25 cellular contexts compared by ENCODE assay signal in genomic region chr9:80873861-80874260, GRCh38.
DNase-seq lines count a peak whose midpoint lies in the region; ATAC-seq and TF ChIP-seq lines count a peak whose summit lies in the region.
"Had no signal": no experiment of that assay in that cellular context is flagged by ENCODE, and none has a peak within 500 bp of the region (broad histone marks: within the 10 kb centered on the region; RNA-seq: fewer than 3 reads in every experiment).

No MANE protein-coding gene starts in this region.

- H3K27ac ChIP-seq in heart right ventricle = no peak overlapping the region
- H3K27ac ChIP-seq: KMS-11, prostate gland had no signal

- intact Hi-C loops in heart right ventricle (cut with DNase I) = no loop called here

- no peaks in the 10 kb centered on the region for H3K27me3 ChIP-seq in heart right ventricle

- TF ChIP-seq CTCF in foreskin fibroblast (IDR thresholded peaks at IDR 0.05; ENCODE audit: low read depth, low read length) = no peak
- no peak for TF ChIP-seq CTCF in heart right ventricle (IDR thresholded peaks at IDR 0.05)

- WGBS in heart right ventricle, 2 donors = 61 to 63% methylated on average over 2 of the region's 2 CpGs

- ATAC-seq in SK-N-SH treated with all-trans-retinoic acid at 6 μM for 48 hours = no peak
- no peak for ATAC-seq in GM18873 (IDR thresholded peaks at IDR 0.05; ENCODE audit: low FRiP score, unreplicated experiment)
- ATAC-seq in heart right ventricle = no peak
- ATAC-seq: esophagus mucosa, Right ventricle myocardium inferior had no signal

- DNase-seq in A172 (ENCODE audit: low spot score) = peak; percentile 69
- DNase-seq in GM04503 (ENCODE audit: low read depth) = peak; percentile 18
- peak; percentile 68 to 80 for DNase-seq in foreskin fibroblast
- no peak for DNase-seq in NCI-H2107 (lab: John Stamatoyannopoulos, UW)
- DNase-seq in heart right ventricle = no peak
- no peak for DNase-seq in MV-4-11 (lab: John Stamatoyannopoulos, UW)
- DNase-seq: 8988T; activated CD4-positive, alpha-beta T cell treated with anti-CD3 and anti-CD28 coated beads, Interleukin-2, amount 50 U/mL, for 48 hours; activated naive CD4-positive, alpha-beta T cell treated with Interleukin-2 at 50 U/mL for 16 hours; activated T-cell treated with anti-CD3 and anti-CD28 coated beads for 4 hours; anterior cingulate cortex; CD8-positive, alpha-beta memory T cell; DND-41; hypothalamus; mesendoderm; NCI-H1048; NCI-H2081; NCI-H510A treated with DMSO at 0.1 percent for 48 hours; T-helper 1 cell had no signal

- H3K36me3 ChIP-seq in heart right ventricle = no peaks in the 10 kb centered on the region
- H3K36me3 ChIP-seq: prostate gland had no signal

- H3K4me1 ChIP-seq in heart right ventricle = no peaks in the 10 kb centered on the region
- H3K4me1 ChIP-seq: prostate gland had no signal

- no peak overlapping the region for H3K4me3 ChIP-seq in foreskin fibroblast (ENCODE audit: low read depth in 1 of 2, low read length in 2 of 2)
- no peak overlapping the region for H3K4me3 ChIP-seq in heart right ventricle
- H3K4me3 ChIP-seq: prostate gland had no signal

- peaks cover 0 to 3% (median 0%) of the 10 kb centered on the region in 11 donors for H3K9me3 ChIP-seq in heart right ventricle
- H3K9me3 ChIP-seq: prostate gland had no signal

TF ChIP-seq in SK-N-SH treated with all-trans-retinoic acid at 6 μM for 48 hours, 23 proteins besides CTCF, POLR2A, EP300 and RAD21:
- peak; percentile 32; the same call in 1 of the 2 replicates for TF ChIP-seq TCF4 (CRISPR knock-in tag; IDR thresholded peaks at IDR 0.05; ENCODE audit: borderline replicate concordance)
- TF ChIP-seq POU6F1 (CRISPR knock-in tag; IDR thresholded peaks at IDR 0.05; ENCODE audit: borderline replicate concordance, low read depth) = no peak

Comparison
In these comparisons a context has a peak if more than half of its experiments do, and no peak if none do; other contexts are left out.
1. DNase-seq: peak in A172 (single experiment), GM04503 (single experiment) and foreskin fibroblast (2 of 2); none in NCI-H2107 (single experiment), heart right ventricle (0 of 2) and MV-4-11 (single experiment).